Comparison of ENCODE assay signal across 30 cellular contexts in genomic region chr1:157711802-157712201, GRCh38. TPM values are rescaled to one million over a fixed set of nuclear protein-coding genes. Genes with fewer than 3 reads are reported as not detected.
"Had no signal": no experiment of that assay in that cellular context is flagged by ENCODE, and none has a peak within 500 bp of the region (broad histone marks: within the 10 kb centered on the region; RNA-seq: fewer than 3 reads in every experiment).

No MANE protein-coding gene starts in this region.

- H3K4me3 Mint-ChIP-seq: activated CD8-positive, alpha-beta T cell treated with anti-CD3 and anti-CD28 coated beads for 36 hours; activated naive CD4-positive, alpha-beta T cell treated with anti-CD3 and anti-CD28 coated beads for 36 hours; activated naive CD4-positive, alpha-beta T cell treated with anti-CD3 and anti-CD28 coated beads, Interleukin-2, amount 50 U/mL, for 24 hours; activated naive CD8-positive, alpha-beta T cell treated with anti-CD3 and anti-CD28 coated beads for 36 hours; activated naive CD8-positive, alpha-beta T cell treated with anti-CD3 and anti-CD28 coated beads, Interleukin-2, amount 50 U/mL, for 24 hours; activated T-cell treated with anti-CD3 and anti-CD28 coated beads, Interleukin-2, amount 50 U/mL, for 4 hours; activated T-helper 17 cell treated with anti-CD3 and anti-CD28 coated beads, Interleukin-2, amount 50 U/mL, for 72 hours; effector memory CD8-positive, alpha-beta T cell had no signal

- H3K27ac Mint-ChIP-seq: activated CD8-positive, alpha-beta T cell treated with anti-CD3 and anti-CD28 coated beads for 36 hours; activated naive CD4-positive, alpha-beta T cell treated with anti-CD3 and anti-CD28 coated beads for 36 hours; activated naive CD4-positive, alpha-beta T cell treated with anti-CD3 and anti-CD28 coated beads, Interleukin-2, amount 50 U/mL, for 24 hours; activated naive CD8-positive, alpha-beta T cell treated with anti-CD3 and anti-CD28 coated beads for 36 hours; activated naive CD8-positive, alpha-beta T cell treated with anti-CD3 and anti-CD28 coated beads, Interleukin-2, amount 50 U/mL, for 24 hours; activated T-helper 17 cell treated with anti-CD3 and anti-CD28 coated beads, Interleukin-2, amount 50 U/mL, for 72 hours; effector memory CD8-positive, alpha-beta T cell had no signal

- H3K36me3 ChIP-seq: adrenal gland, esophagus muscularis mucosa, gastrocnemius medialis, heart left ventricle had no signal

- H3K9me3 Mint-ChIP-seq: activated CD8-positive, alpha-beta T cell treated with anti-CD3 and anti-CD28 coated beads for 36 hours; activated naive CD4-positive, alpha-beta T cell treated with anti-CD3 and anti-CD28 coated beads for 36 hours; activated naive CD8-positive, alpha-beta T cell treated with anti-CD3 and anti-CD28 coated beads for 36 hours; activated naive CD8-positive, alpha-beta T cell treated with anti-CD3 and anti-CD28 coated beads, Interleukin-2, amount 50 U/mL, for 24 hours; activated T-cell treated with anti-CD3 and anti-CD28 coated beads, Interleukin-2, amount 50 U/mL, for 4 hours; activated T-helper 17 cell treated with anti-CD3 and anti-CD28 coated beads, Interleukin-2, amount 50 U/mL, for 72 hours had no signal

- H3K9me3 ChIP-seq: adrenal gland, body of pancreas, esophagus muscularis mucosa, gastrocnemius medialis had no signal

- H3K27me3 Mint-ChIP-seq: activated CD8-positive, alpha-beta T cell treated with anti-CD3 and anti-CD28 coated beads for 36 hours; activated naive CD4-positive, alpha-beta T cell treated with anti-CD3 and anti-CD28 coated beads, Interleukin-2, amount 50 U/mL, for 24 hours; activated naive CD8-positive, alpha-beta T cell treated with anti-CD3 and anti-CD28 coated beads for 36 hours; activated naive CD8-positive, alpha-beta T cell treated with anti-CD3 and anti-CD28 coated beads, Interleukin-2, amount 50 U/mL, for 24 hours; effector memory CD8-positive, alpha-beta T cell had no signal

- ATAC-seq: activated CD8-positive, alpha-beta T cell treated with anti-CD3 and anti-CD28 coated beads for 36 hours; activated naive CD8-positive, alpha-beta T cell treated with anti-CD3 and anti-CD28 coated beads, Interleukin-2, amount 50 U/mL, for 24 hours; activated T-cell treated with anti-CD3 and anti-CD28 coated beads, Interleukin-2, amount 50 U/mL, for 4 hours; activated T-helper 17 cell treated with anti-CD3 and anti-CD28 coated beads, Interleukin-2, amount 50 U/mL, for 72 hours; body of pancreas; effector memory CD8-positive, alpha-beta T cell; foreskin keratinocyte; gastrocnemius medialis; heart left ventricle had no signal

- H3K4me3 ChIP-seq: adrenal gland, body of pancreas, esophagus muscularis mucosa, gastrocnemius medialis, heart left ventricle had no signal

- H3K27ac ChIP-seq: adrenal gland, body of pancreas, esophagus muscularis mucosa, foreskin keratinocyte, gastrocnemius medialis, heart left ventricle had no signal

- DNase-seq: activated CD4-positive, alpha-beta T cell treated with anti-CD3 and anti-CD28 coated beads for 1 hour; activated CD4-positive, alpha-beta T cell treated with anti-CD3 and anti-CD28 coated beads for 4 hours; activated CD4-positive, alpha-beta T cell treated with anti-CD3 and anti-CD28 coated beads, Interleukin-2, amount 50 U/mL, for 1 hour; activated CD4-positive, alpha-beta T cell treated with anti-CD3 and anti-CD28 coated beads, Interleukin-2, amount 50 U/mL, for 48 hours; activated CD8-positive, alpha-beta memory T cell treated with anti-CD3 and anti-CD28 coated beads for 24 hours; activated CD8-positive, alpha-beta T cell treated with anti-CD3 and anti-CD28 coated beads for 36 hours; activated effector memory CD4-positive, alpha-beta T cell treated with anti-CD3 and anti-CD28 coated beads, Interleukin-2, amount 50 U/mL, for 16 hours; activated naive CD4-positive, alpha-beta T cell treated with anti-CD3 and anti-CD28 coated beads for 36 hours; activated naive CD8-positive, alpha-beta T cell treated with anti-CD3 and anti-CD28 coated beads for 36 hours; activated naive CD8-positive, alpha-beta T cell treated with anti-CD3 and anti-CD28 coated beads, Interleukin-2, amount 50 U/mL, for 24 hours; activated T-cell treated with anti-CD3 and anti-CD28 coated beads, Interleukin-2, amount 50 U/mL, for 4 hours; adrenal gland; amygdala; aorta; body of pancreas; caudate nucleus; cortex of kidney; dermis blood vessel endothelial cell; effector CD4-positive, alpha-beta T cell; effector memory CD8-positive, alpha-beta T cell; erythroblast; foreskin keratinocyte; gastrocnemius medialis; glutamatergic neuron; heart left ventricle; T-helper 2 cell had no signal

- H3K4me1 Mint-ChIP-seq: activated naive CD4-positive, alpha-beta T cell treated with anti-CD3 and anti-CD28 coated beads, Interleukin-2, amount 50 U/mL, for 24 hours; activated naive CD8-positive, alpha-beta T cell treated with anti-CD3 and anti-CD28 coated beads for 36 hours; activated T-helper 17 cell treated with anti-CD3 and anti-CD28 coated beads, Interleukin-2, amount 50 U/mL, for 72 hours had no signal

- H3K27me3 ChIP-seq: adrenal gland, body of pancreas, esophagus muscularis mucosa, foreskin keratinocyte, gastrocnemius medialis, heart left ventricle had no signal

- H3K36me3 Mint-ChIP-seq: activated naive CD4-positive, alpha-beta T cell treated with anti-CD3 and anti-CD28 coated beads, Interleukin-2, amount 50 U/mL, for 24 hours; activated naive CD8-positive, alpha-beta T cell treated with anti-CD3 and anti-CD28 coated beads for 36 hours had no signal

- H3K4me1 ChIP-seq: adrenal gland, body of pancreas, esophagus muscularis mucosa, foreskin keratinocyte, gastrocnemius medialis, heart left ventricle had no signal

RNA-seq across cellular contexts. Expression of gene FCRL3, which starts 11.2 kb away (rescaled TPM):
- total RNA-seq: body of pancreas, chondrocyte, dermis blood vessel endothelial cell, foreskin keratinocyte, gastrocnemius medialis had no signal
